8 cellular contexts compared by ENCODE assay signal in the genomic region with DNA sequence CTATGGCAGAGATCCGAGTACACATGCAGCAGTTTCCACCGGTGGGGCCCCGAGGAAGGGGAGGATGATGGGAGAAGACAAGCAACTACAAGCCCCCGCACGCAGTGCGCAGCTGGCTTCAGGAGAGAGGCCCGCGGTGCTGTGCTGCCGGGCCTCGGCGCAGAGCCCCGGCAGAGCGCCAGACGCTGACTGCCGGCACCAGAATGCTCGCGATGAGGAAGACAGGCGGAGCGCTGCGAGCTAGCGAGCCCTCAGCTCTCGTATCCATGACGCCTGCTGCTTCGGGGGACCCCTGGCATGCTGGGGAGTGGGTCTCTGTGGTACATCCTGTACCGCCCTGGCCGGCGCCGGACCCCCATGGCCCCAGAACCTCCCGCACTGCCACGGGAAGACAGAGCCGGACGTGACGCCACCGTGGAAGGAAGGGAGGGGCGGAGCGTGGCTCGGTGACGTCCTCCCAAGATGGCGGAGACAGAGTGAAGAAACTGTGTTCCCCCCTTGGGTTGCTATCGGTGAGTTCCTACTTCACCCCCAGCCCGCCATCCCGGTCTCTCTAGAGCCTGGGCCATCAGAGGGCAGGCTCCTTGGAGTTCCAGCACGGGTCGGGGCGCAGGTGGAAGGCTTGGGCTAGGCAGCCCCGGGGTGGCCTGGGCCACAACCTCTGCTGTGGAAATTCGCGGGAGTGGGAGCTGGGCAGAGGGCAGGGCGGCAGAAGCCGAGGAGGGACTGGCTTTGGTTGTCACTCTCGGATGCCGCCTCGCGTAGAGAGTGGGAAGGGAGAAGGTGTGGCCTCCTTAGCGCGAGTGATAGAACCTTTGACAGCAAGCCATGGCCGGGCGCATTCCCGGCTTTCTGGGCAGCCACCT. TPM values are rescaled to one million over a fixed set of nuclear protein-coding genes. Genes with fewer than 3 reads are reported as not detected.
DNase-seq lines count a peak whose midpoint lies in the region; ATAC-seq, FAIRE-seq and TF ChIP-seq lines count a peak whose summit lies in the region.

Gene MYNN (plus strand): TSS at position 446 of the 866 bp plus-strand sequence. CDS start 900 bp downstream, outside the sequence.

- H4K20me1 ChIP-seq in OCI-LY7 (ENCODE audit: insufficient read depth, low read length) = no peaks in the 10 kb centered on the region

- H3K4me2 ChIP-seq in OCI-LY7 (ENCODE audit: low read length) = peak within 1 kb of the TSS; percentile 90

- peak within 1 kb of the TSS; percentile 98 for H3K27ac ChIP-seq in HUES64 (ENCODE audit: low read depth, low read length)
- peak within 1 kb of the TSS; percentile 92 for H3K27ac ChIP-seq in OCI-LY7 (ENCODE audit: low read depth, low read length, poor library complexity, severe bottlenecking)

- BruUV-seq in OCI-LY7 (replicated peaks; lab: Mats Ljungman, UMichigan) = no TSS peak

- TF ChIP-seq CTCF in D721Med (IDR thresholded peaks at IDR 0.05; ENCODE audit: insufficient read depth, missing control alignments) (no peak), OCI-LY7 (conservative IDR thresholded peaks at IDR 0.05; ENCODE audit: low read length) (peak; percentile 50), epithelial cell of proximal tubule (conservative IDR thresholded peaks at IDR 0.05; ENCODE audit: low read depth, low read length) (no peak)

- under 1% methylated on average over 59 of the region's 59 CpGs for WGBS in HUES64

- peaks cover 40% of the 10 kb centered on the region for H3K36me3 ChIP-seq in HUES64 (ENCODE audit: insufficient read depth, low read length)
- H3K36me3 ChIP-seq in OCI-LY7 (ENCODE audit: insufficient read depth, low read length) = peaks cover 42% of the 10 kb centered on the region

- CTCF ChIA-PET in OCI-LY7 (lab: Charles Lee; ENCODE audit: unreplicated experiment) = no interaction called here

- H3K79me2 ChIP-seq in OCI-LY7 (ENCODE audit: insufficient read depth, low read depth, low read length) = peaks cover 39% of the 10 kb centered on the region

- H3K4me3 ChIP-seq in HUES64 (ENCODE audit: low read length) (peak within 1 kb of the TSS; percentile 80), OCI-LY7 (ENCODE audit: low read depth, low read length, poor library complexity, severe bottlenecking) (peak within 1 kb of the TSS; percentile 84), epithelial cell of proximal tubule (ENCODE audit: low read depth, low read length) (peak within 1 kb of the TSS; percentile 89)

- peak; percentile 48 for FAIRE-seq in D721Med (lab: Jason Lieb, UNC)

- peak within 1 kb of the TSS; percentile 94 for H3K9ac ChIP-seq in HUES64 (ENCODE audit: low read depth, low read length)

- ATAC-seq in GM21423 (IDR thresholded peaks at IDR 0.05; ENCODE audit: unreplicated experiment) = peak; percentile 83

- POLR2A ChIA-PET in OCI-LY7 (lab: Charles Lee) = interaction anchor here (0.5 to 2.6 kb wide), 23 partner anchors 9 to 981 kb away, joined by 3 to 18 read pairs (median 4); no protein-coding TSS in a partner anchor

- H3K4me1 ChIP-seq in HUES64 (ENCODE audit: insufficient read depth, low read length) (peaks cover 21% of the 10 kb centered on the region), OCI-LY7 (ENCODE audit: insufficient read depth, low read length, poor library complexity, severe bottlenecking) (peaks cover 31% of the 10 kb centered on the region)

- H3K9me2 ChIP-seq in OCI-LY7 (ENCODE audit: insufficient read depth, low read length) = no peaks in the 10 kb centered on the region

- H3K27me3 ChIP-seq in HUES64 (ENCODE audit: insufficient read depth, low read length) = no peaks in the 10 kb centered on the region

- H3K9me3 ChIP-seq in HUES64 (ENCODE audit: insufficient read depth, low read depth, low read length) (no peaks in the 10 kb centered on the region), OCI-LY7 (ENCODE audit: low read length) (no peaks in the 10 kb centered on the region)

- H2AFZ ChIP-seq in OCI-LY7 (ENCODE audit: low read length) = peak within 1 kb of the TSS; percentile 76

- no peak for DNase-seq in D721Med (ENCODE audit: insufficient read length, low spot score)
- peak; percentile 93 for DNase-seq in OCI-LY7 (ENCODE audit: low spot score)
- DNase-seq in activated T-cell treated with anti-CD3 and anti-CD28 coated beads for 24 hours (ENCODE audit: low read depth) = peak; percentile 89
- DNase-seq in epithelial cell of proximal tubule (ENCODE audit: low read depth) = no peak
- DNase-seq in mucosa of gallbladder (ENCODE audit: low spot score) = peak; percentile 93
- DNase-seq in stimulated activated CD8-positive, alpha-beta memory T cell treated with anti-CD3 and anti-CD28 coated beads, Interleukin-4, amount 100 ng/mL, for 48 hours = peak; percentile 95

- intact Hi-C loops in OCI-LY7 (cut with micrococcal nuclease; ENCODE audit: unreplicated experiment) = loop anchor here (1.0 to 10.0 kb wide), 7 partner anchors 69 to 1681 kb away; partner anchors contain the start of genes RPL22L1 and SKIL

RNA-seq across cellular contexts. Expression of gene MYNN, which starts in this region (rescaled TPM):
- 13.9 TPM for polyA plus RNA-seq in HUES64 (2013, experiment 1 of 2)
- 15.2 TPM for polyA plus RNA-seq in HUES64 (2013, experiment 2 of 2)
- total RNA-seq in OCI-LY7 (2014; rRNA removed; shearing (Covaris generic)) = 12.0 and 13.1 TPM in 2 replicates
- total RNA-seq in OCI-LY7 (2022) (12.1 and 12.2 TPM in 2 replicates), epithelial cell of proximal tubule (10.9 and 17.6 TPM in 2 replicates), mucosa of gallbladder (14.0 TPM)

Comparison
In these comparisons a context has a peak if more than half of its experiments do, and no peak if none do; other contexts are left out.
1. DNase-seq: peak in OCI-LY7 (single experiment), activated T-cell treated with anti-CD3 and anti-CD28 coated beads for 24 hours (single experiment), mucosa of gallbladder (single experiment) and stimulated activated CD8-positive, alpha-beta memory T cell treated with anti-CD3 and anti-CD28 coated beads, Interleukin-4, amount 100 ng/mL, for 48 hours (single experiment); none in D721Med (single experiment) and epithelial cell of proximal tubule (single experiment).
2. Peak in every context shown above with its lines, with median percentiles within 50 percentile points of each other: H3K4me3 ChIP-seq.